Comparison of ENCODE assay signal across 1 cellular context in genomic region chr15:49439678-49440375, GRCh38.
TF ChIP-seq lines count a peak whose summit lies in the region.

No MANE protein-coding gene starts in this region.

TF ChIP-seq in H1, 55 proteins besides CTCF, POLR2A, EP300 and RAD21 (continued from another document):
- TF ChIP-seq CHD7 (IDR thresholded peaks at IDR 0.05; ENCODE audit: insufficient replicate concordance, low read length), result no peak
- no peak for TF ChIP-seq CBX5 (IDR thresholded peaks at IDR 0.05; ENCODE audit: low read depth, low read length)
- no peak for TF ChIP-seq TAF7 (optimal IDR thresholded peaks at IDR 0.05; ENCODE audit: borderline replicate concordance, low read depth, low read length)
